In genomic region chr2:25523060-25523459, GRCh38 we compare ENCODE assay signal across 17 cellular contexts.
DNase-seq lines count a peak whose midpoint lies in the region; ATAC-seq and TF ChIP-seq lines count a peak whose summit lies in the region.
"Had no signal": no experiment of that assay in that cellular context is flagged by ENCODE, and none has a peak within 500 bp of the region (broad histone marks: within the 10 kb centered on the region; RNA-seq: fewer than 3 reads in every experiment).

No MANE protein-coding gene starts in this region.

- H3K4me3 Mint-ChIP-seq in activated CD4-positive, alpha-beta T cell treated with anti-CD3 and anti-CD28 coated beads, Interleukin-2, amount 10 ng/mL, durations not matched to agents 7 days and 5 days: no peak overlapping the region
- no peak overlapping the region for H3K4me3 Mint-ChIP-seq in CD4-positive, alpha-beta T cell
- no peak overlapping the region for H3K4me3 Mint-ChIP-seq in activated T-helper 1 cell treated with anti-CD3 and anti-CD28 coated beads, Interleukin-12 subunit alpha, Interleukin-12 subunit beta, Interleukin-2, Interleukin-4 antibody, amounts not matched to agents 30 ng/mL and 10 ng/mL and 1 ng/mL, durations not matched to agents 14 hours and 24 hours and 36 hours
- H3K4me3 Mint-ChIP-seq: B cell had no signal

- H3K27me3 ChIP-seq in CD4-positive, alpha-beta T cell (ENCODE audit: control insufficient read depth, insufficient read depth, low read length): no peaks in the 10 kb centered on the region
- no peaks in the 10 kb centered on the region for H3K27me3 ChIP-seq in upper lobe of right lung
- H3K27me3 ChIP-seq: BLaER1 treated with 17β-estradiol and CSF1 and Interleukin-3, amounts not matched to agents 10 nM and 100 nM had no signal

- H3K9me3 Mint-ChIP-seq in activated CD4-positive, alpha-beta T cell treated with anti-CD3 and anti-CD28 coated beads, Interleukin-2, amount 10 ng/mL, durations not matched to agents 7 days and 5 days: no peaks in the 10 kb centered on the region
- no peaks in the 10 kb centered on the region for H3K9me3 Mint-ChIP-seq in CD4-positive, alpha-beta T cell
- no peaks in the 10 kb centered on the region for H3K9me3 Mint-ChIP-seq in activated T-helper 1 cell treated with anti-CD3 and anti-CD28 coated beads, Interleukin-12 subunit alpha, Interleukin-12 subunit beta, Interleukin-2, Interleukin-4 antibody, amounts not matched to agents 30 ng/mL and 10 ng/mL and 1 ng/mL, durations not matched to agents 14 hours and 24 hours and 36 hours
- H3K9me3 Mint-ChIP-seq: CD8-positive, alpha-beta memory T cell had no signal

- no peaks in the 10 kb centered on the region for H3K4me1 ChIP-seq in upper lobe of right lung

- no peak overlapping the region for H3K27ac ChIP-seq in CD4-positive, alpha-beta T cell (ENCODE audit: low read depth, low read length)
- H3K27ac ChIP-seq in upper lobe of right lung: no peak overlapping the region
- H3K27ac ChIP-seq: GM23248 had no signal

- no peaks in the 10 kb centered on the region for H3K36me3 ChIP-seq in upper lobe of right lung
- H3K36me3 ChIP-seq: BLaER1 treated with 17β-estradiol and CSF1 and Interleukin-3, amounts not matched to agents 10 nM and 100 nM had no signal

- no peaks in the 10 kb centered on the region for H3K36me3 Mint-ChIP-seq in activated CD4-positive, alpha-beta T cell treated with anti-CD3 and anti-CD28 coated beads, Interleukin-2, amount 10 ng/mL, durations not matched to agents 7 days and 5 days (ENCODE audit: low read depth)
- no peaks in the 10 kb centered on the region for H3K36me3 Mint-ChIP-seq in CD4-positive, alpha-beta T cell (ENCODE audit: low read depth)
- peaks cover 2% of the 10 kb centered on the region for H3K36me3 Mint-ChIP-seq in activated T-helper 1 cell treated with anti-CD3 and anti-CD28 coated beads, Interleukin-12 subunit alpha, Interleukin-12 subunit beta, Interleukin-2, Interleukin-4 antibody, amounts not matched to agents 30 ng/mL and 10 ng/mL and 1 ng/mL, durations not matched to agents 14 hours and 24 hours and 36 hours (ENCODE audit: low read depth)

- intact Hi-C loops in CD4-positive, alpha-beta T cell (cut with DNase I, micrococcal nuclease): loop anchor here in 1 of 2 experiments (2.0 to 5.0 kb wide), 2 partner anchors 161 to 214 kb away; no protein-coding TSS in a partner anchor
- intact Hi-C loops in activated T-helper 1 cell treated with anti-CD3 and anti-CD28 coated beads, Interleukin-12 subunit alpha, Interleukin-12 subunit beta, Interleukin-2, Interleukin-4 antibody, amounts not matched to agents 30 ng/mL and 10 ng/mL and 1 ng/mL, durations not matched to agents 14 hours and 24 hours and 36 hours (cut with micrococcal nuclease): loop anchor here (2.0 to 5.0 kb wide), 2 partner anchors 70 to 551 kb away; partner anchors contain the start of gene DNAJC27
- intact Hi-C loops in upper lobe of right lung (cut with DNase I): no loop called here

- H3K9me3 ChIP-seq in CD4-positive, alpha-beta T cell (ENCODE audit: control insufficient read depth, low read length): no peaks in the 10 kb centered on the region
- no peaks in the 10 kb centered on the region for H3K9me3 ChIP-seq in upper lobe of right lung
- H3K9me3 ChIP-seq: BLaER1 treated with 17β-estradiol and CSF1 and Interleukin-3, amounts not matched to agents 10 nM and 100 nM had no signal

- CTCF ChIA-PET in activated CD4-positive, alpha-beta T cell treated with anti-CD3 and anti-CD28 coated beads, Interleukin-2, amount 10 ng/mL, durations not matched to agents 7 days and 5 days (lab: Charles Lee): interaction anchor here (0.7 to 1.2 kb wide), 2 partner anchors 12 to 214 kb away, joined by 3 to 4 read pairs; no protein-coding TSS in a partner anchor
- CTCF ChIA-PET in CD4-positive, alpha-beta T cell (lab: Charles Lee): no interaction called here

- peak overlapping the region; percentile 25 for H3K27ac Mint-ChIP-seq in activated CD4-positive, alpha-beta T cell treated with anti-CD3 and anti-CD28 coated beads, Interleukin-2, amount 10 ng/mL, durations not matched to agents 7 days and 5 days
- peak overlapping the region; percentile 47 for H3K27ac Mint-ChIP-seq in CD4-positive, alpha-beta T cell
- peak overlapping the region; percentile 2 for H3K27ac Mint-ChIP-seq in activated T-helper 1 cell treated with anti-CD3 and anti-CD28 coated beads, Interleukin-12 subunit alpha, Interleukin-12 subunit beta, Interleukin-2, Interleukin-4 antibody, amounts not matched to agents 30 ng/mL and 10 ng/mL and 1 ng/mL, durations not matched to agents 14 hours and 24 hours and 36 hours
- H3K27ac Mint-ChIP-seq: B cell had no signal

- no peak for TF ChIP-seq CTCF in CD4-positive, alpha-beta T cell (IDR thresholded peaks at IDR 0.05)
- no peak for TF ChIP-seq CTCF in upper lobe of right lung (IDR thresholded peaks at IDR 0.05)

- H3K4me3 ChIP-seq in upper lobe of right lung: no peak overlapping the region
- H3K4me3 ChIP-seq: BLaER1 treated with 17β-estradiol and CSF1 and Interleukin-3, amounts not matched to agents 10 nM and 100 nM; GM12878 had no signal

- no peak for DNase-seq in activated CD4-positive, alpha-beta T cell treated with anti-CD3 and anti-CD28 coated beads, Interleukin-2, amount 10 ng/mL, durations not matched to agents 7 days and 5 days
- no peak for DNase-seq in activated CD4-positive, alpha-beta T cell treated with anti-CD3 and anti-CD28 coated beads, Interleukin-2, amount 50 U/mL, for 4 hours
- DNase-seq in CD4-positive, alpha-beta T cell: no peak
- DNase-seq in activated T-helper 1 cell treated with anti-CD3 and anti-CD28 coated beads, Interleukin-12 subunit alpha, Interleukin-12 subunit beta, Interleukin-2, Interleukin-4 antibody, amounts not matched to agents 30 ng/mL and 10 ng/mL and 1 ng/mL, durations not matched to agents 14 hours and 24 hours and 36 hours (ENCODE audit: low spot score): no peak
- DNase-seq in upper lobe of right lung: no peak
- DNase-seq: CD8-positive, alpha-beta memory T cell; COR-L47; DMS 273 treated with DMSO at 0.1 percent for 48 hours; DMS53; DND-41; EL; GM23248; HCEC 1CT had no signal

- POLR2A ChIA-PET in activated CD4-positive, alpha-beta T cell treated with anti-CD3 and anti-CD28 coated beads, Interleukin-2, amount 10 ng/mL, durations not matched to agents 7 days and 5 days (lab: Charles Lee): interaction anchor here (0.6 kb wide), 1 partner anchor 160 kb away, joined by 3 read pairs; no protein-coding TSS in a partner anchor
- POLR2A ChIA-PET in CD4-positive, alpha-beta T cell (lab: Charles Lee): interaction anchor here (0.6 kb wide), 1 partner anchor 19 kb away, joined by 3 read pairs; no protein-coding TSS in a partner anchor

- H3K4me1 Mint-ChIP-seq in activated CD4-positive, alpha-beta T cell treated with anti-CD3 and anti-CD28 coated beads, Interleukin-2, amount 10 ng/mL, durations not matched to agents 7 days and 5 days: peaks cover 17% of the 10 kb centered on the region
- peaks cover 7% of the 10 kb centered on the region for H3K4me1 Mint-ChIP-seq in CD4-positive, alpha-beta T cell (ENCODE audit: low read depth)
- H3K4me1 Mint-ChIP-seq in activated T-helper 1 cell treated with anti-CD3 and anti-CD28 coated beads, Interleukin-12 subunit alpha, Interleukin-12 subunit beta, Interleukin-2, Interleukin-4 antibody, amounts not matched to agents 30 ng/mL and 10 ng/mL and 1 ng/mL, durations not matched to agents 14 hours and 24 hours and 36 hours (ENCODE audit: low read depth): peaks cover 9% of the 10 kb centered on the region

- ATAC-seq in CD4-positive, alpha-beta T cell (ENCODE audit: poor library complexity): no peak
- ATAC-seq in upper lobe of right lung: peak; percentile 51
- ATAC-seq in GM18511 (IDR thresholded peaks at IDR 0.05; ENCODE audit: unreplicated experiment): no peak
- ATAC-seq: GM12878 had no signal

- no peaks in the 10 kb centered on the region for H3K27me3 Mint-ChIP-seq in activated CD4-positive, alpha-beta T cell treated with anti-CD3 and anti-CD28 coated beads, Interleukin-2, amount 10 ng/mL, durations not matched to agents 7 days and 5 days
- no peaks in the 10 kb centered on the region for H3K27me3 Mint-ChIP-seq in CD4-positive, alpha-beta T cell
- H3K27me3 Mint-ChIP-seq in activated T-helper 1 cell treated with anti-CD3 and anti-CD28 coated beads, Interleukin-12 subunit alpha, Interleukin-12 subunit beta, Interleukin-2, Interleukin-4 antibody, amounts not matched to agents 30 ng/mL and 10 ng/mL and 1 ng/mL, durations not matched to agents 14 hours and 24 hours and 36 hours (ENCODE audit: insufficient read depth): no peaks in the 10 kb centered on the region
- H3K27me3 Mint-ChIP-seq: B cell; CD8-positive, alpha-beta memory T cell had no signal
